ENCODE assay signal across 26 cellular contexts in genomic region chr16:7393680-7394079, GRCh38.
DNase-seq lines count a peak whose midpoint lies in the region; ATAC-seq, FAIRE-seq and TF ChIP-seq lines count a peak whose summit lies in the region.
"Had no signal": no experiment of that assay in that cellular context is flagged by ENCODE, and none has a peak within 500 bp of the region (broad histone marks: within the 10 kb centered on the region; RNA-seq: fewer than 3 reads in every experiment).

No MANE protein-coding gene starts in this region.

- no peaks in the 10 kb centered on the region for H3K9me3 ChIP-seq in WERI-Rb-1 (ENCODE audit: severe bottlenecking)
- H3K9me3 ChIP-seq: BE2C had no signal

- DNase-seq in WERI-Rb-1 (peak; percentile 55), head of caudate nucleus (peak in 28 of 42 donors; percentile 10 to 78 (median 39)), urothelium cell line (ENCODE audit: low spot score) (no peak), omental fat pad (ENCODE audit: low spot score) (no peak)
- no peak for DNase-seq in activated CD8-positive, alpha-beta T cell treated with anti-CD3 and anti-CD28 coated beads, Interleukin-2, amount 10 ng/mL, durations not matched to agents 7 days and 5 days
- DNase-seq: 8988T; ACHN; BE2C; C1 segment of cervical spinal cord; CD4-positive, alpha-beta memory T cell; CD4-positive, CD25-positive, alpha-beta regulatory T cell; CD8-positive, alpha-beta memory T cell; COR-L47; DMS 273 treated with DMSO at 0.1 percent for 48 hours; DMS153; DMS53; DMS79; DND-41; EL; GDM1 had no signal

- H3K27me3 ChIP-seq in WERI-Rb-1 (ENCODE audit: insufficient read depth, low read depth, severe bottlenecking): no peaks in the 10 kb centered on the region
- H3K27me3 ChIP-seq: BE2C, BLaER1 had no signal

- H3K27ac ChIP-seq in WERI-Rb-1: no peak overlapping the region
- H3K27ac ChIP-seq: BLaER1 had no signal

- H3K4me3 Mint-ChIP-seq in activated CD8-positive, alpha-beta T cell treated with anti-CD3 and anti-CD28 coated beads, Interleukin-2, amount 10 ng/mL, durations not matched to agents 7 days and 5 days: no peak overlapping the region
- H3K4me3 Mint-ChIP-seq: CD4-positive, alpha-beta memory T cell; CD4-positive, CD25-positive, alpha-beta regulatory T cell; CD8-positive, alpha-beta memory T cell had no signal

- H3K36me3 ChIP-seq in WERI-Rb-1: no peaks in the 10 kb centered on the region
- H3K36me3 ChIP-seq: BE2C, BLaER1 had no signal

- no peaks in the 10 kb centered on the region for H3K36me3 Mint-ChIP-seq in activated CD8-positive, alpha-beta T cell treated with anti-CD3 and anti-CD28 coated beads, Interleukin-2, amount 10 ng/mL, durations not matched to agents 7 days and 5 days (ENCODE audit: low read depth)
- H3K36me3 Mint-ChIP-seq: CD14-positive monocyte; CD4-positive, alpha-beta memory T cell; CD4-positive, CD25-positive, alpha-beta regulatory T cell; CD8-positive, alpha-beta memory T cell had no signal

- H3K27me3 Mint-ChIP-seq in activated CD8-positive, alpha-beta T cell treated with anti-CD3 and anti-CD28 coated beads, Interleukin-2, amount 10 ng/mL, durations not matched to agents 7 days and 5 days (ENCODE audit: low read depth): no peaks in the 10 kb centered on the region
- H3K27me3 Mint-ChIP-seq: CD4-positive, alpha-beta memory T cell; CD4-positive, CD25-positive, alpha-beta regulatory T cell; CD8-positive, alpha-beta memory T cell had no signal

- CTCF ChIA-PET in activated CD8-positive, alpha-beta T cell treated with anti-CD3 and anti-CD28 coated beads, Interleukin-2, amount 10 ng/mL, durations not matched to agents 7 days and 5 days (lab: Charles Lee): no interaction called here

- H3K4me1 Mint-ChIP-seq in activated CD8-positive, alpha-beta T cell treated with anti-CD3 and anti-CD28 coated beads, Interleukin-2, amount 10 ng/mL, durations not matched to agents 7 days and 5 days (ENCODE audit: low read depth): no peaks in the 10 kb centered on the region
- H3K4me1 Mint-ChIP-seq: CD14-positive monocyte; CD4-positive, alpha-beta memory T cell; CD4-positive, CD25-positive, alpha-beta regulatory T cell; CD8-positive, alpha-beta memory T cell had no signal

- intact Hi-C loops in head of caudate nucleus (cut with DNase I): no loop called here

- ATAC-seq in activated CD8-positive, alpha-beta T cell treated with anti-CD3 and anti-CD28 coated beads, Interleukin-2, amount 10 ng/mL, durations not matched to agents 7 days and 5 days: no peak
- no peak for ATAC-seq in omental fat pad (ENCODE audit: low FRiP score)
- ATAC-seq: GM12878 had no signal

- peaks cover 15% of the 10 kb centered on the region for H3K9me3 Mint-ChIP-seq in activated CD8-positive, alpha-beta T cell treated with anti-CD3 and anti-CD28 coated beads, Interleukin-2, amount 10 ng/mL, durations not matched to agents 7 days and 5 days (ENCODE audit: insufficient read depth)

- no peak overlapping the region for H3K4me3 ChIP-seq in WERI-Rb-1 (ENCODE audit: low read depth, low read length)
- H3K4me3 ChIP-seq: BLaER1, GM12878 had no signal

- no peak overlapping the region for H3K27ac Mint-ChIP-seq in activated CD8-positive, alpha-beta T cell treated with anti-CD3 and anti-CD28 coated beads, Interleukin-2, amount 10 ng/mL, durations not matched to agents 7 days and 5 days
- H3K27ac Mint-ChIP-seq: CD14-positive monocyte; CD4-positive, alpha-beta memory T cell; CD4-positive, CD25-positive, alpha-beta regulatory T cell; CD8-positive, alpha-beta memory T cell had no signal

- POLR2A ChIA-PET in activated CD8-positive, alpha-beta T cell treated with anti-CD3 and anti-CD28 coated beads, Interleukin-2, amount 10 ng/mL, durations not matched to agents 7 days and 5 days (lab: Charles Lee): no interaction called here

- TF ChIP-seq CTCF in WERI-Rb-1 (IDR thresholded peaks at IDR 0.05; ENCODE audit: low read depth, low read length): no peak
- no peak for TF ChIP-seq CTCF in omental fat pad (IDR thresholded peaks at IDR 0.05)

- FAIRE-seq in urothelium cell line (lab: Jason Lieb, UNC): peak; percentile 37
- FAIRE-seq: A204.1, GM12878, GM12892, GM18507 had no signal

Comparison
In these comparisons a context has a peak if more than half of its experiments do, and no peak if none do; other contexts are left out.
1. DNase-seq: peak in WERI-Rb-1 (single experiment) and head of caudate nucleus (28 of 42); none in urothelium cell line (single experiment), activated CD8-positive, alpha-beta T cell treated with anti-CD3 and anti-CD28 coated beads, Interleukin-2, amount 10 ng/mL, durations not matched to agents 7 days and 5 days (single experiment) and omental fat pad (single experiment).